2 cellular contexts compared by ENCODE assay signal in the genomic region with DNA sequence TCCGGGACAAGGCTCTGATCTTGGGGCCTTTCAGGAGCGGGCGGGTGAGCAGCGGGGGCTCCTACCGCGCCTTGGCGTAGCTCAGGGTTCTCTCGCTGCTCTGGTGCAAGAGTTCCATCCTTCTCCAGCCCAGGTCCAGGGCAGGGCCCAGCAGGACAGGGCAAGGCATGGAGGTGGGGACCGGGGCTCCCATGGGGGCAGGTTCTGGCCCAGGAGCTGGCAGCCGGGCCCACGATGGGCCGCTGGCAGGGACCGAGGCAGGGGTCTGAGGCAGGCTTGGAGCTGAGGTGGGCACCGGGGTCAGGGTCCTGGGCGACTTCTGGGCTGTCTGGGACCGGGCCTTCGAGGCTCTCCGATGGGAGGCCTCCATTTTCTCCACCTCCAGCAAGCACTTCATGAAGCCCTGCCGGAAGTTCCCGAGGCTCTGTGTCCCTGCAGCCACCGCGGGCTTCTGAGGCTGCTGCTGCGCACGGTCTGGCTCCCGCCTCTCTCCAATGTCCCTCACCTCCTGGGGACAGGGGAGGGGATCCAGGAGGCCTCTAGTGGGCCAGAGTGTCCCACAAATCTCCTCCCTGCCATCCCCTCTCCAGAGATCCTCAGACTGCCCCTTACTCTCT.
TF ChIP-seq lines count a peak whose summit lies in the region.

No MANE protein-coding gene starts in this region.

TF ChIP-seq in A549, 52 proteins besides CTCF, POLR2A, EP300 and RAD21 (continued from another document):
- TF ChIP-seq, protein P1, sequence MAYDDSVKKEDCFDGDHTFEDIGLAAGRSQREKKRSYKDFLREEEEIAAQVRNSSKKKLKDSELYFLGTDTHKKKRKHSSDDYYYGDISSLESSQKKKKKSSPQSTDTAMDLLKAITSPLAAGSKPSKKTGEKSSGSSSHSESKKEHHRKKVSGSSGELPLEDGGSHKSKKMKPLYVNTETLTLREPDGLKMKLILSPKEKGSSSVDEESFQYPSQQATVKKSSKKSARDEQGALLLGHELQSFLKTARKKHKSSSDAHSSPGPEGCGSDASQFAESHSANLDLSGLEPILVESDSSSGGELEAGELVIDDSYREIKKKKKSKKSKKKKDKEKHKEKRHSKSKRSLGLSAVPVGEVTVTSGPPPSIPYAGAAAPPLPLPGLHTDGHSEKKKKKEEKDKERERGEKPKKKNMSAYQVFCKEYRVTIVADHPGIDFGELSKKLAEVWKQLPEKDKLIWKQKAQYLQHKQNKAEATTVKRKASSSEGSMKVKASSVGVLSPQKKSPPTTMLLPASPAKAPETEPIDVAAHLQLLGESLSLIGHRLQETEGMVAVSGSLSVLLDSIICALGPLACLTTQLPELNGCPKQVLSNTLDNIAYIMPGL (CRISPR knock-in tag; IDR thresholded peaks at IDR 0.05; ENCODE audit: borderline replicate concordance), result no peak
- TF ChIP-seq MYC (IDR thresholded peaks at IDR 0.05; ENCODE audit: borderline replicate concordance, low read length), result no peak
- no peak for TF ChIP-seq ZSCAN20 (CRISPR knock-in tag; IDR thresholded peaks at IDR 0.05)
- no peak for TF ChIP-seq RNF2 (IDR thresholded peaks at IDR 0.05; ENCODE audit: borderline replicate concordance, low read depth)

TF ChIP-seq in WTC11, 78 proteins besides CTCF, POLR2A, EP300 and RAD21 (continued from another document):
- TF ChIP-seq, protein P2, sequence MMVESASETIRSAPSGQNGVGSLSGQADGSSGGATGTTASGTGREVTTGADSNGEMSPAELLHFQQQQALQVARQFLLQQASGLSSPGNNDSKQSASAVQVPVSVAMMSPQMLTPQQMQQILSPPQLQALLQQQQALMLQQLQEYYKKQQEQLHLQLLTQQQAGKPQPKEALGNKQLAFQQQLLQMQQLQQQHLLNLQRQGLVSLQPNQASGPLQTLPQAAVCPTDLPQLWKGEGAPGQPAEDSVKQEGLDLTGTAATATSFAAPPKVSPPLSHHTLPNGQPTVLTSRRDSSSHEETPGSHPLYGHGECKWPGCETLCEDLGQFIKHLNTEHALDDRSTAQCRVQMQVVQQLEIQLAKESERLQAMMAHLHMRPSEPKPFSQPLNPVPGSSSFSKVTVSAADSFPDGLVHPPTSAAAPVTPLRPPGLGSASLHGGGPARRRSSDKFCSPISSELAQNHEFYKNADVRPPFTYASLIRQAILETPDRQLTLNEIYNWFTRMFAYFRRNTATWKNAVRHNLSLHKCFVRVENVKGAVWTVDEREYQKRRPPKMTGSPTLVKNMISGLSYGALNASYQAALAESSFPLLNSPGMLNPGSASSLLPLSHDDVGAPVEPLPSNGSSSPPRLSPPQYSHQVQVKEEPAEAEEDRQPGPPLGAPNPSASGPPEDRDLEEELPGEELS (CRISPR knock-in tag; IDR thresholded peaks at IDR 0.05), result no peak
- TF ChIP-seq GABPB1 (CRISPR knock-in tag; IDR thresholded peaks at IDR 0.05) (no peak), CBFB (CRISPR knock-in tag; IDR thresholded peaks at IDR 0.05; ENCODE audit: low read depth) (no peak), FOXP1 (CRISPR knock-in tag; IDR thresholded peaks at IDR 0.05; ENCODE audit: borderline replicate concordance) (no peak), ZNF671 (CRISPR knock-in tag; IDR thresholded peaks at IDR 0.05) (no peak), JAZF1 (CRISPR knock-in tag; IDR thresholded peaks at IDR 0.05) (no peak), ZNF416 (CRISPR knock-in tag; IDR thresholded peaks at IDR 0.05) (no peak), ZNF317 (CRISPR knock-in tag; IDR thresholded peaks at IDR 0.05; ENCODE audit: borderline replicate concordance, low read depth) (no peak), TP53 (CRISPR knock-in tag; IDR thresholded peaks at IDR 0.05) (no peak), TEAD1 (CRISPR knock-in tag; IDR thresholded peaks at IDR 0.05) (no peak)
- TF ChIP-seq, protein P3, sequence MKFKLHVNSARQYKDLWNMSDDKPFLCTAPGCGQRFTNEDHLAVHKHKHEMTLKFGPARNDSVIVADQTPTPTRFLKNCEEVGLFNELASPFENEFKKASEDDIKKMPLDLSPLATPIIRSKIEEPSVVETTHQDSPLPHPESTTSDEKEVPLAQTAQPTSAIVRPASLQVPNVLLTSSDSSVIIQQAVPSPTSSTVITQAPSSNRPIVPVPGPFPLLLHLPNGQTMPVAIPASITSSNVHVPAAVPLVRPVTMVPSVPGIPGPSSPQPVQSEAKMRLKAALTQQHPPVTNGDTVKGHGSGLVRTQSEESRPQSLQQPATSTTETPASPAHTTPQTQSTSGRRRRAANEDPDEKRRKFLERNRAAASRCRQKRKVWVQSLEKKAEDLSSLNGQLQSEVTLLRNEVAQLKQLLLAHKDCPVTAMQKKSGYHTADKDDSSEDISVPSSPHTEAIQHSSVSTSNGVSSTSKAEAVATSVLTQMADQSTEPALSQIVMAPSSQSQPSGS (CRISPR knock-in tag; IDR thresholded peaks at IDR 0.05; ENCODE audit: borderline replicate concordance, low read depth), result no peak
- TF ChIP-seq, protein P4, sequence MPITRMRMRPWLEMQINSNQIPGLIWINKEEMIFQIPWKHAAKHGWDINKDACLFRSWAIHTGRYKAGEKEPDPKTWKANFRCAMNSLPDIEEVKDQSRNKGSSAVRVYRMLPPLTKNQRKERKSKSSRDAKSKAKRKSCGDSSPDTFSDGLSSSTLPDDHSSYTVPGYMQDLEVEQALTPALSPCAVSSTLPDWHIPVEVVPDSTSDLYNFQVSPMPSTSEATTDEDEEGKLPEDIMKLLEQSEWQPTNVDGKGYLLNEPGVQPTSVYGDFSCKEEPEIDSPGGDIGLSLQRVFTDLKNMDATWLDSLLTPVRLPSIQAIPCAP (CRISPR knock-in tag; IDR thresholded peaks at IDR 0.05), result no peak
- TF ChIP-seq, protein P5, sequence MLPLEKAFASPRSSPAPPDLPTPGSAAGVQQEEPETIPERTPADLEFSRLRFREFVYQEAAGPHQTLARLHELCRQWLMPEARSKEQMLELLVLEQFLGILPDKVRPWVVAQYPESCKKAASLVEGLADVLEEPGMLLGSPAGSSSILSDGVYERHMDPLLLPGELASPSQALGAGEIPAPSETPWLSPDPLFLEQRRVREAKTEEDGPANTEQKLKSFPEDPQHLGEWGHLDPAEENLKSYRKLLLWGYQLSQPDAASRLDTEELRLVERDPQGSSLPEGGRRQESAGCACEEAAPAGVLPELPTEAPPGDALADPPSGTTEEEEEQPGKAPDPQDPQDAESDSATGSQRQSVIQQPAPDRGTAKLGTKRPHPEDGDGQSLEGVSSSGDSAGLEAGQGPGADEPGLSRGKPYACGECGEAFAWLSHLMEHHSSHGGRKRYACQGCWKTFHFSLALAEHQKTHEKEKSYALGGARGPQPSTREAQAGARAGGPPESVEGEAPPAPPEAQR (CRISPR knock-in tag; IDR thresholded peaks at IDR 0.05), result no peak
- TF ChIP-seq, protein P1 (CRISPR knock-in tag; IDR thresholded peaks at IDR 0.05), result no peak
